In genomic region chr17:41324180-41325075, GRCh38 we compare ENCODE assay signal across 9 cellular contexts. TPM values are rescaled to one million over a fixed set of nuclear protein-coding genes. Genes with fewer than 3 reads are reported as not detected.
DNase-seq lines count a peak whose midpoint lies in the region; ATAC-seq, FAIRE-seq and TF ChIP-seq lines count a peak whose summit lies in the region.
"Had no signal": no experiment of that assay in that cellular context is flagged by ENCODE, and none has a peak within 500 bp of the region (broad histone marks: within the 10 kb centered on the region; RNA-seq: fewer than 3 reads in every experiment).

No MANE protein-coding gene starts in this region.

- peak; percentile 39 for TF ChIP-seq CTCF in 22Rv1 (IDR thresholded peaks at IDR 0.05)
- TF ChIP-seq CTCF in DOHH2 (IDR thresholded peaks at IDR 0.05; ENCODE audit: low read depth, low read length, poor library complexity, severe bottlenecking), result peak; percentile 18

- H3K9me3 ChIP-seq in DOHH2 (ENCODE audit: control insufficient read depth, insufficient read depth, low read length), result peaks cover 13% of the 10 kb centered on the region

- no peaks in the 10 kb centered on the region; the same call in 1 of the 2 replicates for H3K36me3 ChIP-seq in DOHH2 (ENCODE audit: control insufficient read depth, low read length)

- H3K4me3 ChIP-seq in DOHH2 (ENCODE audit: low read length), result no peak overlapping the region

- H3K79me2 ChIP-seq in DOHH2 (ENCODE audit: control insufficient read depth, low read length), result no peaks in the 10 kb centered on the region

- no peaks in the 10 kb centered on the region for H4K20me1 ChIP-seq in DOHH2 (ENCODE audit: control insufficient read depth, insufficient read depth, low read depth, low read length)

- DNase-seq in RCC 7860 (ENCODE audit: low spot score), result peak; percentile 10
- peak; percentile 27 for DNase-seq in glomerular visceral epithelial cell (ENCODE audit: extremely low spot score)
- no peak for DNase-seq in occipital lobe (lab: John Stamatoyannopoulos, UW)
- DNase-seq in NCI-H187 treated with DMSO at 0.1 percent for 48 hours (lab: John Stamatoyannopoulos, UW), result no peak
- no peak for DNase-seq in UCSD-AML1 (lab: John Stamatoyannopoulos, UW; ENCODE audit: unreplicated experiment)

- H3K9me2 ChIP-seq in DOHH2 (replicated peaks; ENCODE audit: control insufficient read depth, low read length), result no peaks in the 10 kb centered on the region

- H3K27ac ChIP-seq in 22Rv1, result no peak overlapping the region
- no peak overlapping the region for H3K27ac ChIP-seq in DOHH2 (ENCODE audit: low read depth, low read length)

- no peaks in the 10 kb centered on the region for H3F3A ChIP-seq in DOHH2 (ENCODE audit: control insufficient read depth, insufficient read depth)

- no peak for FAIRE-seq in RCC 7860 (lab: Jason Lieb, UNC)

- no peaks in the 10 kb centered on the region for H3K27me3 ChIP-seq in DOHH2 (ENCODE audit: control insufficient read depth, low read length)

- no peak overlapping the region for H3K4me2 ChIP-seq in DOHH2 (ENCODE audit: low read length)

- ATAC-seq in GM18858 (IDR thresholded peaks at IDR 0.05; ENCODE audit: unreplicated experiment), result no peak

- H3K4me1 ChIP-seq in DOHH2 (ENCODE audit: control insufficient read depth, low read length), result peaks cover 25% of the 10 kb centered on the region

RNA-seq across cellular contexts. Expression of gene KRTAP17-1, which starts 8.9 kb away (rescaled TPM):
- not detected for total RNA-seq in occipital lobe
- total RNA-seq: SK-MEL-5 had no signal

RNA-seq across cellular contexts. Expression of gene KRTAP16-1, which starts 15.3 kb away (rescaled TPM):
- total RNA-seq in occipital lobe, result not detected
- total RNA-seq: SK-MEL-5 had no signal

RNA-seq across cellular contexts. Expression of gene KRTAP29-1, which starts 21.8 kb away (rescaled TPM):
- total RNA-seq in occipital lobe, result not detected
- total RNA-seq: SK-MEL-5 had no signal

RNA-seq across cellular contexts. Expression of gene KRT33A, which starts 26.2 kb away (rescaled TPM):
- not detected for total RNA-seq in occipital lobe
- total RNA-seq: SK-MEL-5 had no signal

RNA-seq across cellular contexts. Expression of gene KRT33B, which starts 45.2 kb away (rescaled TPM):
- not detected for total RNA-seq in occipital lobe
- total RNA-seq: SK-MEL-5 had no signal

Comparison
In these comparisons a context has a peak if more than half of its experiments do, and no peak if none do; other contexts are left out.
1. DNase-seq: peak in RCC 7860 (single experiment) and glomerular visceral epithelial cell (single experiment); none in occipital lobe (single experiment), NCI-H187 treated with DMSO at 0.1 percent for 48 hours (single experiment) and UCSD-AML1 (single experiment).